In the genomic region with DNA sequence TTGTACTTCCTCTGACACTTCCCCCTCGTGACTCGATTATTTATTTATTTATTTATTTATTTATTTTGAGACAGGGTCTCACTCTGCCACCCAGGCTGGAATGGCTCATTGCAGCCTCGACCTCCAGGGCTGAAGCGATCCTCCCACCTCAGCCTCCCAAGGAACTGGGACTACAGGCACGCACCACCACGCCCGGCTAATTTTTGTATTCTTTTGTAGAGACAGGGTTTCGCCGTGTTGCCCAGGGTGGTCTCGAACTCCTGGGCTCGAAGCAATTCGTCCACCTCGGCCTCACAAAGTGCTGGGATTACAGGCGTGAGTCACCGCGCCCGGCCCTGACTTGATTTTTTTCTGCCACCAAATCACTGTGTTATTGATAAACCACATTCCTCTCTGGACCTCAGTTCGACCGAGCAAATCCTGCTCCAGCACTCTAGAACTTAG, we compare ENCODE assay signal across 8 cellular contexts. TPM values are rescaled to one million over a fixed set of nuclear protein-coding genes. Genes with fewer than 3 reads are reported as not detected.
DNase-seq lines count a peak whose midpoint lies in the region; ATAC-seq, FAIRE-seq and TF ChIP-seq lines count a peak whose summit lies in the region.

No MANE protein-coding gene starts in this region.

- H3K4me1 ChIP-seq in right atrium auricular region (peaks cover 0 to 54% of the 10 kb centered on the region in 2 donors), GM12878 (ENCODE audit: control insufficient read depth, insufficient read depth, low read length) (peaks cover 12% of the 10 kb centered on the region), mesendoderm (ENCODE audit: control insufficient read depth, low read depth, low read length) (peaks cover 5% of the 10 kb centered on the region)

- 60% methylated on average over 19 of the region's 19 CpGs for WGBS in GM12878 (ENCODE audit: insufficient coverage, insufficient replicate concordance, low lambda C conversion rate, missing lambda C conversion rate)
- WGBS in mesendoderm (ENCODE audit: extremely low coverage, insufficient coverage, low lambda C conversion rate): no CpG with 5 or more reads among the region's 19 CpGs

- peak overlapping the region; percentile 56 for H3K18ac ChIP-seq in mesendoderm (ENCODE audit: low read length)

- no peak for TF ChIP-seq RAD21 in GM12878 (IDR thresholded peaks at IDR 0.05; ENCODE audit: insufficient read depth, low read depth, low read length)

- H3K27me3 ChIP-seq in right atrium auricular region (no peaks in the 10 kb centered on the region), GM12878 (replicated peaks in 1 of 2; ENCODE audit: control insufficient read depth in 2 of 2, insufficient read depth in 2 of 2, low read length in 1 of 2) (no peaks in the 10 kb centered on the region), mesendoderm (ENCODE audit: insufficient read depth, low read length, poor library complexity) (no peaks in the 10 kb centered on the region)

- intact Hi-C loops in Right ventricle myocardium inferior (cut with DNase I): loop anchor here (1.0 kb wide), 1 partner anchor 194 kb away; no protein-coding TSS in a partner anchor
- intact Hi-C loops in GM12878 (cut with micrococcal nuclease; ENCODE audit: unreplicated experiment): loop anchor here (5.0 to 10.0 kb wide), 2 partner anchors 57 to 164 kb away; a partner anchor contains a TSS

- POLR2A ChIA-PET in GM12878 (lab: Charles Lee): interaction anchor here (0.6 to 17.2 kb wide), 22 partner anchors 8 to 233 kb away, joined by 3 to 485 read pairs (median 6); a partner anchor contains a TSS

- FAIRE-seq in GM12878 (lab: Jason Lieb, UNC) (no peak), RCC 7860 (lab: Jason Lieb, UNC) (no peak)

- CTCF ChIA-PET in GM12878 (lab: Yijun Ruan, JAX): interaction anchor here (0.8 to 12.6 kb wide), 15 partner anchors 8 to 398 kb away, joined by 3 to 394 read pairs (median 5); a partner anchor contains a TSS

- no peak overlapping the region for H3K23ac ChIP-seq in mesendoderm (ENCODE audit: low read length)

- H3K9me3 ChIP-seq in right atrium auricular region (no peaks in the 10 kb centered on the region), GM12878 (replicated peaks; ENCODE audit: control insufficient read depth, insufficient read depth, low read length) (no peaks in the 10 kb centered on the region)

- peak overlapping the region; percentile 97 for H3K56ac ChIP-seq in mesendoderm (ENCODE audit: low read length)

- peak overlapping the region; percentile 73 for H2BK5ac ChIP-seq in mesendoderm (ENCODE audit: low read length)

- TF ChIP-seq CTCF in right atrium auricular region (IDR thresholded peaks at IDR 0.05) (no peak), GM12878 (IDR thresholded peaks at IDR 0.05 in 2 of 3, conservative IDR thresholded peaks at IDR 0.05 in 1 of 3; ENCODE audit: control insufficient read depth in 2 of 3, extremely low read depth in 1 of 3, insufficient read depth in 1 of 3, low read depth in 3 of 3, low read length in 3 of 3) (no peak)

- no peak overlapping the region for H4K8ac ChIP-seq in mesendoderm (ENCODE audit: low read depth, low read length)

- SMC1A ChIA-PET in GM12878 (lab: Charles Lee; ENCODE audit: uncharacterized antibody, unreplicated experiment): interaction anchor here (0.7 to 2.7 kb wide), 12 partner anchors 7 to 233 kb away, joined by 3 to 15 read pairs (median 4); a partner anchor contains a TSS

- H3K27ac ChIP-seq in right atrium auricular region (peak overlapping the region; percentile 91 to 92), GM12878 (ENCODE audit: control insufficient read depth, insufficient read depth) (peak overlapping the region; percentile 83), mesendoderm (ENCODE audit: low read depth, low read length) (peak overlapping the region; percentile 88)

- H2AK5ac ChIP-seq in mesendoderm (ENCODE audit: low read length): no peak overlapping the region

- no peak for TF ChIP-seq POLR2A in GM12878 (IDR thresholded peaks at IDR 0.05; ENCODE audit: low read depth, low read length)

- no peak for TF ChIP-seq EP300 in GM12878 (IDR thresholded peaks at IDR 0.05; ENCODE audit: borderline replicate concordance in 1 of 2, control insufficient read depth in 1 of 2, low read depth in 2 of 2, low read length in 2 of 2)

- RAD21 ChIA-PET in GM12878 (lab: Charles Lee; ENCODE audit: unreplicated experiment): interaction anchor here (0.5 to 1.6 kb wide), 23 partner anchors 8 to 235 kb away, joined by 3 to 10 read pairs (median 4); a partner anchor contains a TSS

- BruUV-seq in GM12878 (replicated peaks; lab: Mats Ljungman, UMichigan): no TSS peak

- H4K20me1 ChIP-seq in GM12878 (ENCODE audit: control insufficient read depth, insufficient read depth): no peaks in the 10 kb centered on the region

- H3K4ac ChIP-seq in mesendoderm (ENCODE audit: low read depth, low read length): peak overlapping the region; percentile 64

- H3K4me3 ChIP-seq in right atrium auricular region (peak overlapping the region; percentile 16 to 88), GM12878 (peak overlapping the region; percentile 54), mesendoderm (ENCODE audit: low read length) (peak overlapping the region; percentile 64)

- no peak overlapping the region for H2BK120ac ChIP-seq in mesendoderm (ENCODE audit: low read depth, low read length)

- DNase-seq in right atrium auricular region (ENCODE audit: low spot score): no peak
- no peak for DNase-seq in Right ventricle myocardium inferior (ENCODE audit: missing footprints)
- no peak for DNase-seq in GM12878 (ENCODE audit: low read depth, low spot score)
- DNase-seq in mesendoderm: no peak
- no peak for DNase-seq in RCC 7860 (ENCODE audit: low spot score)
- DNase-seq in ureter (ENCODE audit: low spot score): no peak
- DNase-seq in NCI-H187 treated with DMSO at 0.1 percent for 48 hours (lab: John Stamatoyannopoulos, UW): no peak

- H3K4me2 ChIP-seq in GM12878 (ENCODE audit: control insufficient read depth, insufficient read depth) (peak overlapping the region; percentile 95), mesendoderm (ENCODE audit: low read length) (peak overlapping the region; percentile 89)

- peaks cover 29% of the 10 kb centered on the region for H3K79me1 ChIP-seq in mesendoderm (ENCODE audit: low read length)

- in situ Hi-C loops in GM12878 (cut with MboI): no loop called here

- peaks cover 39% of the 10 kb centered on the region for H3K79me2 ChIP-seq in GM12878 (ENCODE audit: control insufficient read depth, insufficient read depth, low read length)
- H3K79me2 ChIP-seq in mesendoderm (ENCODE audit: control insufficient read depth, insufficient read depth, low read length): peaks cover 51% of the 10 kb centered on the region

- ATAC-seq in Right ventricle myocardium inferior (no peak), GM12878 (no peak), HG03135 (IDR thresholded peaks at IDR 0.05; ENCODE audit: unreplicated experiment) (no peak)

- peaks cover 48% of the 10 kb centered on the region for H3K36me3 ChIP-seq in right atrium auricular region
- peaks cover 12 to 13% of the 10 kb centered on the region in 2 experiments; a peak in 3 of 4 replicates for H3K36me3 ChIP-seq in GM12878 (ENCODE audit: control insufficient read depth in 2 of 2, insufficient read depth in 2 of 2, low read length in 1 of 2)
- H3K36me3 ChIP-seq in mesendoderm (ENCODE audit: control insufficient read depth, insufficient read depth, low read length): peaks cover 23% of the 10 kb centered on the region

- no peak overlapping the region for H2BK15ac ChIP-seq in mesendoderm (replicated peaks; ENCODE audit: low read depth)

- no peak overlapping the region for H4K5ac ChIP-seq in mesendoderm (ENCODE audit: low read length)

- peak overlapping the region; percentile 92; the same call in 1 of the 2 replicates for H3K9ac ChIP-seq in GM12878 (ENCODE audit: control insufficient read depth, insufficient read depth, low read length)
- H3K9ac ChIP-seq in mesendoderm (ENCODE audit: low read length): peak overlapping the region; percentile 93

- H2AFZ ChIP-seq in GM12878 (ENCODE audit: control insufficient read depth, low read depth, low read length): peak overlapping the region; percentile 86

RNA-seq across cellular contexts. Expression of a gene that starts 0.8 kb away (rescaled TPM):
- 100 to 1,000 TPM; 231 to 505 TPM for total RNA-seq in right atrium auricular region
- total RNA-seq in Right ventricle myocardium inferior: 945 TPM
- total RNA-seq in GM12878 (2013; cell fraction: nucleolus; rRNA removed): 169 and 204 TPM in 2 replicates
- total RNA-seq in GM12878 (2014; rRNA removed): 1,231 and 1,339 TPM in 2 replicates
- total RNA-seq in GM12878 (2014; rRNA removed; fragmentation: Illumina TruSeq; extraction: Trizol): 1,926 and 2,065 TPM in 2 replicates
- 2,908 and 3,018 TPM in 2 replicates for total RNA-seq in GM12878 (2021)
- polyA plus RNA-seq in GM12878 (2011; ENCODE audit: low read depth): 6,212 TPM
- 2,740 and 3,357 TPM in 2 replicates for polyA plus RNA-seq in GM12878 (2011; rRNA removed)
- 779 and 1,073 TPM in 2 replicates for polyA plus RNA-seq in GM12878 (2011; cell fraction: cytosol; rRNA removed)
- 561 and 573 TPM in 2 replicates for polyA plus RNA-seq in GM12878 (2011; cell fraction: nucleus; rRNA removed)
- 4,003 and 4,409 TPM in 2 replicates for polyA plus RNA-seq in GM12878 (2012)
- polyA plus RNA-seq in GM12878 (2014; fragmentation: Illumina TruSeq; extraction: Trizol): 1,904 and 2,135 TPM in 2 replicates
- polyA plus RNA-seq in GM12878 (2014; fragmentation: Nextera tagmentation; extraction: Ambion mirVana): over 10,000 TPM in 1 of 2 experiments, 1,000 to 10,000 TPM in 1; 8,970 to 10,319 TPM
- polyA plus RNA-seq in GM12878 (2014; rRNA removed): 1,318 and 1,377 TPM in 2 replicates
- polyA plus RNA-seq in GM12878 (2016; fragmentation: Nextera tagmentation; extraction: Ambion mirVana): 1,000 to 10,000 TPM; 2,984 to 3,180 TPM
- 1,547 and 2,710 TPM in 2 replicates for polyA minus RNA-seq in GM12878 (2011; rRNA and poly(A)+ RNA removed)
- polyA minus RNA-seq in GM12878 (2011; cell fraction: cytosol; rRNA and poly(A)+ RNA removed): 624 and 701 TPM in 2 replicates
- polyA minus RNA-seq in GM12878 (2011; cell fraction: nucleus; rRNA and poly(A)+ RNA removed): 176 and 252 TPM in 2 replicates
- polyA plus RNA-seq in mesendoderm (2013, experiment 1 of 2): 3,789 TPM
- polyA plus RNA-seq in mesendoderm (2013, experiment 2 of 2): 3,812 TPM
- total RNA-seq in ureter: 1,937 TPM

RNA-seq across cellular contexts. Expression of a gene that starts 1.3 kb away (rescaled TPM):
- total RNA-seq in right atrium auricular region (100 to 1,000 TPM in 1 of 2 donors, 10 to 100 TPM in 1; 55.8 to 139 TPM), Right ventricle myocardium inferior (16.2 TPM), GM12878 (2014; rRNA removed) (40.2 and 46.4 TPM in 2 replicates), GM12878 (2014; rRNA removed; fragmentation: Illumina TruSeq; extraction: Trizol) (24.2 and 26.9 TPM in 2 replicates), GM12878 (2021) (28.8 and 33.0 TPM in 2 replicates), ureter (82.9 TPM)
- 10.7 and 13.3 TPM in 2 replicates for total RNA-seq in GM12878 (2013; cell fraction: nucleolus; rRNA removed)
- polyA plus RNA-seq in GM12878 (2011; ENCODE audit: low read depth): 16.5 TPM
- polyA plus RNA-seq in GM12878 (2011; rRNA removed) (0.16 and 0.37 TPM in 2 replicates), GM12878 (2014; fragmentation: Illumina TruSeq; extraction: Trizol) (35.7 and 39.0 TPM in 2 replicates), GM12878 (2014; fragmentation: Nextera tagmentation; extraction: Ambion mirVana) (10 to 100 TPM; 14.4 to 32.6 TPM), GM12878 (2014; rRNA removed) (37.5 and 47.7 TPM in 2 replicates), GM12878 (2016; fragmentation: Nextera tagmentation; extraction: Ambion mirVana) (10 to 100 TPM; 30.9 to 37.4 TPM)
- 0.23 and 0.31 TPM in 2 replicates for polyA plus RNA-seq in GM12878 (2011; cell fraction: cytosol; rRNA removed)
- polyA plus RNA-seq in GM12878 (2011; cell fraction: nucleus; rRNA removed): 0.69 and 0.75 TPM in 2 replicates
- 13.1 and 17.7 TPM in 2 replicates for polyA plus RNA-seq in GM12878 (2012)
- polyA minus RNA-seq in GM12878 (2011; rRNA and poly(A)+ RNA removed): not detected in 2 replicates
- polyA minus RNA-seq in GM12878 (2011; cell fraction: cytosol; rRNA and poly(A)+ RNA removed): 4.1 and 4.9 TPM in 2 replicates
- 0.48 and 0.86 TPM in 2 replicates for polyA minus RNA-seq in GM12878 (2011; cell fraction: nucleus; rRNA and poly(A)+ RNA removed)
- 168 TPM for polyA plus RNA-seq in mesendoderm (2013, experiment 1 of 2)
- 165 TPM for polyA plus RNA-seq in mesendoderm (2013, experiment 2 of 2)

RNA-seq across cellular contexts. Expression of a gene that starts 7.0 kb away (rescaled TPM):
- 1 to 10 TPM in 1 of 2 donors, not detected in 1; 1.7 TPM for total RNA-seq in right atrium auricular region
- total RNA-seq in Right ventricle myocardium inferior: 2.4 TPM
- 1.9 and 4.3 TPM in 2 replicates for total RNA-seq in GM12878 (2013; cell fraction: nucleolus; rRNA removed)
- 8.6 and 10.6 TPM in 2 replicates for total RNA-seq in GM12878 (2014; rRNA removed)
- total RNA-seq in GM12878 (2014; rRNA removed; fragmentation: Illumina TruSeq; extraction: Trizol): 7.2 and 7.6 TPM in 2 replicates
- total RNA-seq in GM12878 (2021): 7.3 and 7.6 TPM in 2 replicates
- polyA plus RNA-seq in GM12878 (2011; ENCODE audit: low read depth): 3.3 TPM
- 2.1 and 4.0 TPM in 2 replicates for polyA plus RNA-seq in GM12878 (2011; rRNA removed)
- 4.1 and 4.2 TPM in 2 replicates for polyA plus RNA-seq in GM12878 (2011; cell fraction: cytosol; rRNA removed)
- 5.1 and 5.7 TPM in 2 replicates for polyA plus RNA-seq in GM12878 (2011; cell fraction: nucleus; rRNA removed)
- polyA plus RNA-seq in GM12878 (2012): 5.3 and 8.7 TPM in 2 replicates
- polyA plus RNA-seq in GM12878 (2014; fragmentation: Illumina TruSeq; extraction: Trizol): 7.8 TPM in 2 replicates
- polyA plus RNA-seq in GM12878 (2014; fragmentation: Nextera tagmentation; extraction: Ambion mirVana): 1 to 10 TPM; 2.9 to 7.1 TPM
- 13.6 and 14.6 TPM in 2 replicates for polyA plus RNA-seq in GM12878 (2014; rRNA removed)
- 10 to 100 TPM; 14.9 to 19.8 TPM for polyA plus RNA-seq in GM12878 (2016; fragmentation: Nextera tagmentation; extraction: Ambion mirVana)
- polyA minus RNA-seq in GM12878 (2011; rRNA and poly(A)+ RNA removed): 5.4 and 5.5 TPM in 2 replicates
- 2.8 and 5.5 TPM in 2 replicates for polyA minus RNA-seq in GM12878 (2011; cell fraction: cytosol; rRNA and poly(A)+ RNA removed)
- 4.8 and 6.9 TPM in 2 replicates for polyA minus RNA-seq in GM12878 (2011; cell fraction: nucleus; rRNA and poly(A)+ RNA removed)
- polyA plus RNA-seq in mesendoderm (2013, experiment 1 of 2): 44.3 TPM
- polyA plus RNA-seq in mesendoderm (2013, experiment 2 of 2): 46.0 TPM
- 18.1 TPM for total RNA-seq in ureter

RNA-seq across cellular contexts. Expression of a gene that starts 7.3 kb away (rescaled TPM):
- total RNA-seq in right atrium auricular region (1 to 10 TPM in 1 of 2 donors, under 1 TPM in 1; 0.94 to 1.4 TPM), Right ventricle myocardium inferior (0.73 TPM), GM12878 (2014; rRNA removed) (1.1 and 1.5 TPM in 2 replicates), GM12878 (2014; rRNA removed; fragmentation: Illumina TruSeq; extraction: Trizol) (1.5 and 2.6 TPM in 2 replicates), GM12878 (2021) (1.5 and 2.4 TPM in 2 replicates), ureter (1.1 TPM)
- total RNA-seq in GM12878 (2013; cell fraction: nucleolus; rRNA removed): 6.2 and 8.9 TPM in 2 replicates
- polyA plus RNA-seq in GM12878 (2011; ENCODE audit: low read depth): 0.93 TPM
- polyA plus RNA-seq in GM12878 (2011; rRNA removed) (0.99 and 1.4 TPM in 2 replicates), GM12878 (2014; fragmentation: Illumina TruSeq; extraction: Trizol) (1.2 and 2.0 TPM in 2 replicates), GM12878 (2014; fragmentation: Nextera tagmentation; extraction: Ambion mirVana) (under 1 TPM; 0.35 to 0.40 TPM), GM12878 (2014; rRNA removed) (2.1 and 4.8 TPM in 2 replicates), GM12878 (2016; fragmentation: Nextera tagmentation; extraction: Ambion mirVana) (under 1 TPM; 0.59 to 0.83 TPM)
- 1.1 and 1.5 TPM in 2 replicates for polyA plus RNA-seq in GM12878 (2011; cell fraction: cytosol; rRNA removed)
- 6.8 and 8.9 TPM in 2 replicates for polyA plus RNA-seq in GM12878 (2011; cell fraction: nucleus; rRNA removed)
- polyA plus RNA-seq in GM12878 (2012): 2.0 and 2.4 TPM in 2 replicates
- polyA minus RNA-seq in GM12878 (2011; rRNA and poly(A)+ RNA removed): 0.73 and 0.82 TPM in 2 replicates
- polyA minus RNA-seq in GM12878 (2011; cell fraction: cytosol; rRNA and poly(A)+ RNA removed): not detected in 2 replicates
- polyA minus RNA-seq in GM12878 (2011; cell fraction: nucleus; rRNA and poly(A)+ RNA removed): 1.2 and 2.1 TPM in 2 replicates
- 11.0 TPM for polyA plus RNA-seq in mesendoderm (2013, experiment 1 of 2)
- polyA plus RNA-seq in mesendoderm (2013, experiment 2 of 2): 12.3 TPM

RNA-seq across cellular contexts. Expression of a gene that starts 9.6 kb away (rescaled TPM):
- 1 to 10 TPM; 1.0 to 1.1 TPM for total RNA-seq in right atrium auricular region
- total RNA-seq in Right ventricle myocardium inferior: 0.60 TPM
- total RNA-seq in GM12878 (2013; cell fraction: nucleolus; rRNA removed): 22.0 and 27.2 TPM in 2 replicates
- 8.8 and 10.5 TPM in 2 replicates for total RNA-seq in GM12878 (2014; rRNA removed)
- total RNA-seq in GM12878 (2014; rRNA removed; fragmentation: Illumina TruSeq; extraction: Trizol): 6.0 and 6.7 TPM in 2 replicates
- 10.1 and 11.0 TPM in 2 replicates for total RNA-seq in GM12878 (2021)
- polyA plus RNA-seq in GM12878 (2011; ENCODE audit: low read depth): 6.5 TPM
- 7.9 and 13.2 TPM in 2 replicates for polyA plus RNA-seq in GM12878 (2011; rRNA removed)
- 16.7 and 21.7 TPM in 2 replicates for polyA plus RNA-seq in GM12878 (2011; cell fraction: cytosol; rRNA removed)
- polyA plus RNA-seq in GM12878 (2011; cell fraction: nucleus; rRNA removed): 24.8 and 26.2 TPM in 2 replicates
- 8.7 and 9.6 TPM in 2 replicates for polyA plus RNA-seq in GM12878 (2012)
- polyA plus RNA-seq in GM12878 (2014; fragmentation: Illumina TruSeq; extraction: Trizol): 7.5 and 8.5 TPM in 2 replicates
- 1 to 10 TPM; 2.3 to 2.9 TPM for polyA plus RNA-seq in GM12878 (2014; fragmentation: Nextera tagmentation; extraction: Ambion mirVana)
- 14.3 and 15.1 TPM in 2 replicates for polyA plus RNA-seq in GM12878 (2014; rRNA removed)
- 10 to 100 TPM; 11.2 to 13.9 TPM for polyA plus RNA-seq in GM12878 (2016; fragmentation: Nextera tagmentation; extraction: Ambion mirVana)
- polyA minus RNA-seq in GM12878 (2011; rRNA and poly(A)+ RNA removed): 14.9 and 20.8 TPM in 2 replicates
- 4.0 and 4.4 TPM in 2 replicates for polyA minus RNA-seq in GM12878 (2011; cell fraction: cytosol; rRNA and poly(A)+ RNA removed)
- polyA minus RNA-seq in GM12878 (2011; cell fraction: nucleus; rRNA and poly(A)+ RNA removed): 11.1 and 21.9 TPM in 2 replicates
- 6.8 TPM for polyA plus RNA-seq in mesendoderm (2013, experiment 1 of 2)
- 6.5 TPM for polyA plus RNA-seq in mesendoderm (2013, experiment 2 of 2)
- 14.9 TPM for total RNA-seq in ureter
